In genomic region chr17:7882068-7882467, GRCh38 we compare ENCODE assay signal across 12 cellular contexts. TPM values are rescaled to one million over a fixed set of nuclear protein-coding genes. Genes with fewer than 3 reads are reported as not detected.
A peak's percentile ranks its signal among the peaks of the same experiment; 100 is the strongest.
DNase-seq lines count a peak whose midpoint lies in the region; TF ChIP-seq lines count a peak whose summit lies in the region.
"Had no signal": no experiment of that assay in that cellular context is flagged by ENCODE, and none has a peak within 500 bp of the region (broad histone marks: within the 10 kb centered on the region; RNA-seq: fewer than 3 reads in every experiment).

No MANE protein-coding gene starts in this region.

- H3K27ac ChIP-seq in H9 (ENCODE audit: insufficient read length, low read depth, low read length) = no peak overlapping the region
- H3K27ac ChIP-seq in Peyer's patch = peak overlapping the region in 1 of 4 donors; percentile 37
- H3K27ac ChIP-seq in neutrophil = peak overlapping the region; percentile 73
- no peak overlapping the region for H3K27ac ChIP-seq in trophoblast cell (ENCODE audit: low read depth, low read length)
- H3K27ac ChIP-seq in right atrium auricular region = no peak overlapping the region
- H3K27ac ChIP-seq: SJSA1 had no signal

- H3K9ac ChIP-seq in H9 (ENCODE audit: extremely low read depth, insufficient read length, low read length) = no peak overlapping the region
- no peak overlapping the region for H3K9ac ChIP-seq in trophoblast cell (ENCODE audit: low read length)

- H3K79me2 ChIP-seq in H9 (ENCODE audit: insufficient read depth, low read length) (no peaks in the 10 kb centered on the region), trophoblast cell (ENCODE audit: control insufficient read depth, insufficient read depth, low read length, poor library complexity) (peaks cover 6% of the 10 kb centered on the region)

- WGBS in H9 (ENCODE audit: extremely low coverage, insufficient read length, low lambda C conversion rate) = no CpG with 5 or more reads among the region's 7 CpGs
- no CpG with 5 or more reads among the region's 7 CpGs for WGBS in trophoblast cell (ENCODE audit: extremely low coverage, insufficient coverage, insufficient read length)

- H3K27ac Mint-ChIP-seq in H9 = no peak overlapping the region
- H3K27ac Mint-ChIP-seq: mesothelial cell of epicardium had no signal

- no peaks in the 10 kb centered on the region for H3K4me1 ChIP-seq in H9 (ENCODE audit: insufficient read depth, low read length)
- peaks cover 0 to 41% (median 3%) of the 10 kb centered on the region in 4 donors for H3K4me1 ChIP-seq in Peyer's patch
- peaks cover 44 to 55% of the 10 kb centered on the region in 2 experiments for H3K4me1 ChIP-seq in neutrophil (ENCODE audit: control insufficient read depth in 1 of 2, insufficient read depth in 1 of 2, low read depth in 1 of 2, low read length in 1 of 2)
- peaks cover 4 to 9% of the 10 kb centered on the region in 2 experiments for H3K4me1 ChIP-seq in trophoblast cell (ENCODE audit: control insufficient read depth in 1 of 2, insufficient read depth in 2 of 2, low read length in 2 of 2)
- peaks cover 0 to 26% of the 10 kb centered on the region in 2 donors for H3K4me1 ChIP-seq in right atrium auricular region

- H2AFZ ChIP-seq in H9 (ENCODE audit: low read length) (no peak overlapping the region), trophoblast cell (ENCODE audit: insufficient read depth, low read length, poor library complexity) (no peak overlapping the region)

- no peak overlapping the region for H3K4me3 ChIP-seq in Peyer's patch
- H3K4me3 ChIP-seq in neutrophil (ENCODE audit: low read depth in 1 of 2, low read length in 1 of 2) = no peak overlapping the region
- no peak overlapping the region for H3K4me3 ChIP-seq in trophoblast cell (ENCODE audit: low read depth, low read length)
- no peak overlapping the region for H3K4me3 ChIP-seq in right atrium auricular region
- H3K4me3 ChIP-seq: SJSA1 had no signal

- H4K91ac ChIP-seq in H9 (ENCODE audit: insufficient read length, low read depth, low read length) = no peak overlapping the region
- H4K91ac ChIP-seq in trophoblast cell (ENCODE audit: low read depth, low read length) = no peak overlapping the region

- H4K20me1 ChIP-seq in H9 (ENCODE audit: control insufficient read depth, insufficient read depth, insufficient read length) = no peaks in the 10 kb centered on the region

- H3K27me3 Mint-ChIP-seq in H9 (ENCODE audit: low read depth) = no peaks in the 10 kb centered on the region; the same call in none of the 2 replicates

- H3K9me3 ChIP-seq in H9 (ENCODE audit: control insufficient read depth, low read depth, low read length) (no peaks in the 10 kb centered on the region), Peyer's patch (no peaks in the 10 kb centered on the region), neutrophil (no peaks in the 10 kb centered on the region), trophoblast cell (ENCODE audit: insufficient read depth, low read depth, low read length) (no peaks in the 10 kb centered on the region), right atrium auricular region (no peaks in the 10 kb centered on the region)
- H3K9me3 ChIP-seq: SJSA1 had no signal

- H3K36me3 Mint-ChIP-seq in H9 (ENCODE audit: insufficient read depth in 1 of 3, low read depth in 3 of 3) = peaks cover 0 to 4% (median 0%) of the 10 kb centered on the region in 3 experiments; a peak in 1 of 7 replicates
- H3K36me3 Mint-ChIP-seq: mesothelial cell of epicardium had no signal

- TF ChIP-seq CTCF in H9 (conservative IDR thresholded peaks at IDR 0.05) (no peak), Peyer's patch (IDR thresholded peaks at IDR 0.05) (no peak), neutrophil (IDR thresholded peaks at IDR 0.05) (no peak), right atrium auricular region (IDR thresholded peaks at IDR 0.05) (no peak)

- H4K5ac ChIP-seq in H9 (ENCODE audit: insufficient read length, low read depth, low read length) = no peak overlapping the region

- DNase-seq in NCI-H2029 (lab: John Stamatoyannopoulos, UW) = peak; percentile 54
- no peak for DNase-seq in NCI-H2029 treated with DMSO at 0.1 percent for 48 hours (lab: John Stamatoyannopoulos, UW)
- peak; percentile 27 for DNase-seq in H9
- DNase-seq in Peyer's patch = peak in 2 of 3 donors; percentile 12 to 36
- DNase-seq in trophoblast cell = no peak
- no peak for DNase-seq in dedifferentiated amniotic fluid mesenchymal stem cell (ENCODE audit: extremely low spot score)
- DNase-seq in right atrium auricular region (ENCODE audit: low spot score) = no peak
- DNase-seq: activated CD4-positive, CD25-positive, alpha-beta regulatory T cell had no signal

- no peak overlapping the region for H4K12ac ChIP-seq in trophoblast cell (ENCODE audit: low read depth, low read length)

- H3T11ph ChIP-seq in H9 (ENCODE audit: low read length) = no peak overlapping the region

- H2BK120ac ChIP-seq in H9 (ENCODE audit: low read depth, low read length, poor library complexity, severe bottlenecking) (no peak overlapping the region), trophoblast cell (ENCODE audit: insufficient read depth, low read length, poor library complexity) (no peak overlapping the region)

- H2BK20ac ChIP-seq in H9 (ENCODE audit: low read depth, low read length, poor library complexity, severe bottlenecking) = no peak overlapping the region

- H3K36me3 ChIP-seq in Peyer's patch (peaks cover 0 to 18% (median 0%) of the 10 kb centered on the region in 3 donors), neutrophil (no peaks in the 10 kb centered on the region), trophoblast cell (ENCODE audit: control insufficient read depth in 1 of 2, insufficient read depth in 2 of 2, low read length in 2 of 2) (peaks cover 8 to 18% of the 10 kb centered on the region in 2 experiments), right atrium auricular region (no peaks in the 10 kb centered on the region)

- H3K79me1 ChIP-seq in H9 (ENCODE audit: insufficient read depth, low read depth, low read length, poor library complexity, severe bottlenecking) (no peaks in the 10 kb centered on the region), trophoblast cell (ENCODE audit: low read length) (peaks cover 21% of the 10 kb centered on the region)

- H3K4ac ChIP-seq in H9 (ENCODE audit: low read depth, low read length) (no peak overlapping the region), trophoblast cell (ENCODE audit: low read depth, low read length) (no peak overlapping the region)

- no peaks in the 10 kb centered on the region; the same call in 1 of the 2 replicates for H3K27me3 ChIP-seq in H9 (ENCODE audit: insufficient read depth, low read length)
- no peaks in the 10 kb centered on the region for H3K27me3 ChIP-seq in Peyer's patch
- no peaks in the 10 kb centered on the region for H3K27me3 ChIP-seq in neutrophil
- no peaks in the 10 kb centered on the region for H3K27me3 ChIP-seq in trophoblast cell (ENCODE audit: insufficient read depth, low read length)
- H3K27me3 ChIP-seq in right atrium auricular region = no peaks in the 10 kb centered on the region
- H3K27me3 ChIP-seq: SJSA1 had no signal

- peaks cover 17% of the 10 kb centered on the region for H3K23me2 ChIP-seq in H9 (ENCODE audit: insufficient read length, low read depth, low read length, poor library complexity, severe bottlenecking)

- H2BK12ac ChIP-seq in H9 (ENCODE audit: insufficient read length, low read depth, low read length) (no peak overlapping the region), trophoblast cell (ENCODE audit: low read length) (no peak overlapping the region)

- H2AK5ac ChIP-seq in H9 (ENCODE audit: insufficient read length, low read length) (no peak overlapping the region), trophoblast cell (ENCODE audit: low read length) (no peak overlapping the region)

- H3K18ac ChIP-seq in H9 (ENCODE audit: insufficient read length, low read depth, low read length) (no peak overlapping the region), trophoblast cell (ENCODE audit: low read length) (no peak overlapping the region)

- H2BK15ac ChIP-seq in H9 (ENCODE audit: low read depth, low read length) = no peak overlapping the region

- no peaks in the 10 kb centered on the region for H3K9me3 Mint-ChIP-seq in H9
- H3K9me3 Mint-ChIP-seq: mesothelial cell of epicardium had no signal

- H3K23ac ChIP-seq in H9 (ENCODE audit: insufficient read length, low read depth, low read length) (no peak overlapping the region), trophoblast cell (ENCODE audit: low read length) (no peak overlapping the region)

- no peak overlapping the region for H3K14ac ChIP-seq in H9 (ENCODE audit: insufficient read depth, low read length)
- no peak overlapping the region for H3K14ac ChIP-seq in trophoblast cell (ENCODE audit: low read length)

- H3K4me1 Mint-ChIP-seq in H9 = peaks cover 0 to 3% of the 10 kb centered on the region in 2 experiments; a peak in 3 of 4 replicates

- no peak overlapping the region for H3K4me3 Mint-ChIP-seq in H9
- H3K4me3 Mint-ChIP-seq: mesothelial cell of epicardium had no signal

- TF ChIP-seq POLR2A in Peyer's patch (IDR thresholded peaks at IDR 0.05) = no peak

- H3K4me2 ChIP-seq in H9 (ENCODE audit: insufficient read depth, insufficient read length, low read length) (no peak overlapping the region), trophoblast cell (ENCODE audit: low read length) (no peak overlapping the region)

- no peak overlapping the region for H2BK5ac ChIP-seq in H9 (ENCODE audit: insufficient read length, low read length)
- H2BK5ac ChIP-seq in trophoblast cell (ENCODE audit: low read depth, low read length, poor library complexity) = no peak overlapping the region

- no peak overlapping the region for H3K56ac ChIP-seq in H9 (ENCODE audit: insufficient read length, low read depth, low read length)

- H4K8ac ChIP-seq in H9 (replicated peaks; ENCODE audit: insufficient read length, low read depth, low read length) = no peak overlapping the region
- no peak overlapping the region for H4K8ac ChIP-seq in trophoblast cell (ENCODE audit: low read depth, low read length)

RNA-seq across cellular contexts. Expression of gene CHD3, which starts 6.5 kb away (rescaled TPM):
- 33.2 and 35.7 TPM in 2 replicates for total RNA-seq in H9 (2021)
- 10 to 100 TPM; 36.1 to 99.9 (median 45.1) TPM for total RNA-seq in Peyer's patch
- 38.1 and 38.8 TPM in 2 replicates for polyA plus RNA-seq in trophoblast cell (2013)
- total RNA-seq in right atrium auricular region = 10 to 100 TPM; 17.6 to 44.7 TPM

RNA-seq across cellular contexts. Expression of gene CYB5D1, which starts 24.3 kb away (rescaled TPM):
- total RNA-seq in H9 (2021) (17.1 and 18.0 TPM in 2 replicates), Peyer's patch (1 to 10 TPM; 3.3 to 5.1 (median 4.2) TPM), right atrium auricular region (1 to 10 TPM; 5.1 to 6.8 TPM)
- polyA plus RNA-seq in trophoblast cell (2013) = 5.2 and 5.7 TPM in 2 replicates

RNA-seq across cellular contexts. Expression of gene NAA38, which starts 24.7 kb away (rescaled TPM):
- 40.0 and 50.2 TPM in 2 replicates for total RNA-seq in H9 (2021)
- 10 to 100 TPM; 28.6 to 75.8 (median 47.8) TPM for total RNA-seq in Peyer's patch
- 73.2 and 77.1 TPM in 2 replicates for polyA plus RNA-seq in trophoblast cell (2013)
- total RNA-seq in right atrium auricular region = 10 to 100 TPM; 77.1 to 85.0 TPM

RNA-seq across cellular contexts. Expression of gene TMEM88, which starts 27.2 kb away (rescaled TPM):
- total RNA-seq in H9 (2021) (8.9 and 11.3 TPM in 2 replicates), Peyer's patch (10 to 100 TPM in 3 of 4 donors, 1 to 10 TPM in 1; 3.4 to 29.7 (median 12.9) TPM), right atrium auricular region (10 to 100 TPM; 42.5 to 53.2 TPM)
- polyA plus RNA-seq in trophoblast cell (2013) = 23.8 and 25.6 TPM in 2 replicates
- total RNA-seq: G401, SJSA1 had no signal

RNA-seq across cellular contexts. Expression of gene RNF227, which starts 34.0 kb away (rescaled TPM):
- total RNA-seq in H9 (2021) (1.9 and 2.5 TPM in 2 replicates), Peyer's patch (1 to 10 TPM in 3 of 4 donors, not detected in 1; 1.2 to 5.1 (median 1.6) TPM), right atrium auricular region (1 to 10 TPM; 1.6 to 5.8 TPM)
- 0.31 and 0.32 TPM in 2 replicates for polyA plus RNA-seq in trophoblast cell (2013)

Comparison
In these comparisons a context has a peak if more than half of its experiments do, and no peak if none do; other contexts are left out.
1. DNase-seq: peak in NCI-H2029 (single experiment), H9 (single experiment) and Peyer's patch (2 of 3); none in NCI-H2029 treated with DMSO at 0.1 percent for 48 hours (single experiment), trophoblast cell (0 of 2), dedifferentiated amniotic fluid mesenchymal stem cell (single experiment) and right atrium auricular region (single experiment).